Comparison of ENCODE assay signal across 1 cellular context in the genomic region with DNA sequence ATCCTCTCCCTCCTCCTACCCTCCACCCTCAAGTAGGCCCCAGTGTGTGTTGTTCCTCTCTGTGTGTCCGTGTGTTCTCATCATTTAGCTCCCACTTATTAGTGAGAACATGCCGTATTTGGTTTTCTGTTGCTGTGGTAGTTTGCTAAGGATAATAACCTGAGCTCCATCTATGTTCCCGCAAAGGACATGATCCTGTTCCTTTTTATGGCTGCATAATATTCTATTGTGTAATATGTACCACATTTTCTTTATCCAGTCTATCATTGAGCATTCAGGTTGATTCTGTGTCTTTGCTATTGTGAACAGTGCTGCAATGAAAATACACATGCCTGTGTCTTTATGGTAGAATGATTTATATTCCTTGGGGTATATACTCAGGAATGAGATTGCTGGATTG.
TF ChIP-seq lines count a peak whose summit lies in the region.

No MANE protein-coding gene starts in this region.

TF ChIP-seq in GM23338, 12 proteins besides CTCF, POLR2A, EP300 and RAD21 (continued from another document):
- no peak for TF ChIP-seq EZH2phosphoT487 (IDR thresholded peaks at IDR 0.05; ENCODE audit: unreplicated experiment)
- TF ChIP-seq ZNF331 (CRISPR knock-in tag; IDR thresholded peaks at IDR 0.05; ENCODE audit: low read depth) = no peak
- TF ChIP-seq EZH2 (IDR thresholded peaks at IDR 0.05; ENCODE audit: low read depth, unreplicated experiment) = no peak
- TF ChIP-seq JUNB (IDR thresholded peaks at IDR 0.05; ENCODE audit: unreplicated experiment) = no peak
- no peak for TF ChIP-seq ZNF462 (CRISPR knock-in tag; IDR thresholded peaks at IDR 0.05)
- no peak for TF ChIP-seq NANOG (IDR thresholded peaks at IDR 0.05; ENCODE audit: borderline replicate concordance)
